ENCODE assay signal across 24 cellular contexts in genomic region chr17:54979657-54980056, GRCh38. TPM values are rescaled to one million over a fixed set of nuclear protein-coding genes. Genes with fewer than 3 reads are reported as not detected.
DNase-seq lines count a peak whose midpoint lies in the region; ATAC-seq, FAIRE-seq and TF ChIP-seq lines count a peak whose summit lies in the region.
"Had no signal": no experiment of that assay in that cellular context is flagged by ENCODE, and none has a peak within 500 bp of the region (broad histone marks: within the 10 kb centered on the region; RNA-seq: fewer than 3 reads in every experiment).

No MANE protein-coding gene starts in this region.

- no peak for FAIRE-seq in K562 (lab: Jason Lieb, UNC)
- FAIRE-seq: D721Med, G401.6 had no signal

- no peak for TF ChIP-seq CTCF in K562 (IDR thresholded peaks at IDR 0.05 in 2 of 3, conservative IDR thresholded peaks at IDR 0.05 in 1 of 3; ENCODE audit: insufficient read depth in 2 of 3, low read depth in 1 of 3, low read length in 3 of 3)
- no peak for TF ChIP-seq CTCF in prostate gland (IDR thresholded peaks at IDR 0.05)

- TF ChIP-seq POLR2A in K562 (conservative IDR thresholded peaks at IDR 0.05), result no peak
- TF ChIP-seq POLR2A in prostate gland (IDR thresholded peaks at IDR 0.05), result no peak

- CTCF ChIA-PET in HEK293T (lab: Yijun Ruan, JAX), result interaction anchor here (0.8 kb wide), 1 partner anchor 14 kb away, joined by 7 read pairs; no protein-coding TSS in a partner anchor
- CTCF ChIA-PET in K562 (lab: Yijun Ruan, JAX; ENCODE audit: low intra/inter-chr PET ratio), result interaction anchor here (0.7 kb wide), 1 partner anchor 10 kb away, joined by 3 read pairs; no protein-coding TSS in a partner anchor

- peaks cover 0 to 2% of the 10 kb centered on the region in 2 experiments; a peak in 1 of 5 replicates for H3K4me1 ChIP-seq in K562 (replicated peaks in 1 of 2; ENCODE audit: control insufficient read depth in 2 of 2, insufficient read depth in 2 of 2, low read length in 2 of 2)
- peaks cover 4% of the 10 kb centered on the region for H3K4me1 ChIP-seq in prostate gland (replicated peaks)
- H3K4me1 ChIP-seq: BLaER1, SJCRH30 had no signal

- H3K36me3 ChIP-seq in K562 (ENCODE audit: control insufficient read depth, insufficient read depth, low read length) (no peaks in the 10 kb centered on the region; the same call in 1 of the 3 replicates), prostate gland (no peaks in the 10 kb centered on the region)

- H3K27me3 ChIP-seq in K562 (ENCODE audit: control insufficient read depth in 2 of 2, insufficient read depth in 2 of 2, low read length in 2 of 2), result no peaks in the 10 kb centered on the region
- no peaks in the 10 kb centered on the region for H3K27me3 ChIP-seq in prostate gland (replicated peaks; ENCODE audit: insufficient read depth)
- H3K27me3 ChIP-seq: BLaER1, SJCRH30 had no signal

- H3K9me1 ChIP-seq in K562 (ENCODE audit: control insufficient read depth, insufficient read depth, low read length), result no peaks in the 10 kb centered on the region

- TF ChIP-seq RAD21 in K562 (CRISPR knock-in tag; conservative IDR thresholded peaks at IDR 0.05 in 1 of 2, IDR thresholded peaks at IDR 0.05 in 1 of 2), result no peak

- in situ Hi-C loops in K562 (cut with MboI), result no loop called here

- ATAC-seq in K562, result no peak
- no peak for ATAC-seq in HG03139 (IDR thresholded peaks at IDR 0.05; ENCODE audit: unreplicated experiment)
- ATAC-seq: GM23338, PC-3, SK-N-SH treated with all-trans-retinoic acid at 6 μM for 48 hours had no signal

- BruUV-seq in K562 (replicated peaks; lab: Mats Ljungman, UMichigan), result no TSS peak

- no peaks in the 10 kb centered on the region for H3K9me3 ChIP-seq in K562 (replicated peaks; ENCODE audit: control insufficient read depth, insufficient read depth, low read depth, low read length)
- no peaks in the 10 kb centered on the region for H3K9me3 ChIP-seq in prostate gland
- H3K9me3 ChIP-seq: SJCRH30 had no signal

- POLR2A ChIA-PET in HEK293T (lab: Yijun Ruan, JAX) (no interaction called here), K562 (lab: Yijun Ruan, JAX) (no interaction called here)

- peaks cover 67% of the 10 kb centered on the region for H3K79me2 ChIP-seq in K562 (ENCODE audit: control insufficient read depth, insufficient read depth, low read length)

- H2AFZ ChIP-seq in K562 (ENCODE audit: low read depth, low read length), result no peak overlapping the region
- H2AFZ ChIP-seq: GM23338 had no signal

- H3K4me3 ChIP-seq in K562, result no peak overlapping the region
- no peak overlapping the region for H3K4me3 ChIP-seq in prostate gland
- H3K4me3 ChIP-seq: BLaER1, GM23338, SJCRH30 had no signal

- H3K4me2 ChIP-seq in K562 (ENCODE audit: insufficient read depth, low read length), result no peak overlapping the region
- H3K4me2 ChIP-seq: BLaER1, GM23338, KMS-11 had no signal

- H3K9ac ChIP-seq in K562 (ENCODE audit: insufficient read depth in 1 of 2, low read depth in 2 of 2, low read length in 2 of 2), result no peak overlapping the region
- H3K9ac ChIP-seq: BLaER1, KMS-11 had no signal

- H3K27ac ChIP-seq in K562 (ENCODE audit: extremely low read depth, low read depth, low read length), result no peak overlapping the region
- peak overlapping the region; percentile 9 to 44 for H3K27ac ChIP-seq in prostate gland
- H3K27ac ChIP-seq: BLaER1, KMS-11, SJCRH30 had no signal

- no peak for TF ChIP-seq EP300 in K562 (IDR thresholded peaks at IDR 0.05; ENCODE audit: low read length)

- intact Hi-C loops in K562 (cut with micrococcal nuclease) (no loop called here), prostate gland (cut with DNase I) (no loop called here)

- no peaks in the 10 kb centered on the region for H4K20me1 ChIP-seq in K562 (replicated peaks; ENCODE audit: control insufficient read depth, insufficient read depth, low read length)
- H4K20me1 ChIP-seq: BLaER1 had no signal

- DNase-seq in HEK293T (ENCODE audit: extremely low spot score), result no peak
- peak; percentile 1 for DNase-seq in NCI-H510A (lab: John Stamatoyannopoulos, UW)
- no peak for DNase-seq in K562 (ENCODE audit: extremely low read depth in 1 of 4, low spot score in 3 of 4)
- no peak for DNase-seq in prostate gland (ENCODE audit: low spot score)
- DNase-seq in NCI-H1092 (lab: John Stamatoyannopoulos, UW), result no peak
- no peak for DNase-seq in T1000 (lab: John Stamatoyannopoulos, UW)
- DNase-seq: CD4-positive, CD25-positive, alpha-beta regulatory T cell; H9; IMR-90; NCI-H1048; NCI-H146; NCI-H1930; NCI-H2107; NCI-H748 treated with DMSO at 0.1 percent for 48 hours; NK-92 treated with Interleukin-12 subunit alpha and Interleukin-12 subunit beta, amount 100 ng/mL, for 24 hours; PC-3; SJCRH30 had no signal

TF ChIP-seq in HEK293T, 16 proteins besides CTCF, POLR2A, EP300 and RAD21:
- TF ChIP-seq TARDBP (IDR thresholded peaks at IDR 0.05), result no peak
- TF ChIP-seq PKNOX1 (IDR thresholded peaks at IDR 0.05), result peak; percentile 69

TF ChIP-seq in K562, 482 proteins besides CTCF, POLR2A, EP300 and RAD21:
- TF ChIP-seq NR3C1 (CRISPR knock-in tag; IDR thresholded peaks at IDR 0.05), result no peak
- TF ChIP-seq ZNF408 (CRISPR knock-in tag; IDR thresholded peaks at IDR 0.05; ENCODE audit: low read depth), result no peak
- TF ChIP-seq MEIS2 (IDR thresholded peaks at IDR 0.05; ENCODE audit: partially characterized antibody), result peak; percentile 17
- no peak for TF ChIP-seq PBX2 (CRISPR knock-in tag; IDR thresholded peaks at IDR 0.05; ENCODE audit: low read depth)
- TF ChIP-seq PBX2 (tag; conservative IDR thresholded peaks at IDR 0.05; ENCODE audit: low read depth), result peak; percentile 33; the same call in 1 of the 2 replicates
- no peak for TF ChIP-seq GABPB1 (CRISPR knock-in tag; IDR thresholded peaks at IDR 0.05)

RNA-seq across cellular contexts. Expression of gene STXBP4, which starts 11.1 kb away (rescaled TPM):
- 25.1 and 86.8 TPM in 2 replicates for total RNA-seq in K562 (2011; cell fraction: chromatin; rRNA removed; ENCODE audit: low replicate concordance)
- 8.3 and 8.9 TPM in 2 replicates for total RNA-seq in K562 (2011; cell fraction: nucleolus; rRNA removed)
- 21.1 and 36.3 TPM in 2 replicates for total RNA-seq in K562 (2011; cell fraction: nucleoplasm; rRNA removed)
- total RNA-seq in K562 (2014; rRNA removed) (6.8 and 18.5 TPM in 2 replicates), K562 (2014; rRNA removed; fragmentation: Illumina TruSeq; extraction: Trizol) (23.2 and 25.0 TPM in 2 replicates), K562 (2015; rRNA removed; fragmentation: Illumina TruSeq; extraction: Trizol) (16.9 and 19.4 TPM in 2 replicates), K562 (2021) (15.0 and 16.1 TPM in 2 replicates), prostate gland (10 to 100 TPM in 1 of 2 donors, 1 to 10 TPM in 1; 7.2 to 29.0 TPM)
- polyA plus RNA-seq in K562 (2011; rRNA removed) (9.5 and 12.2 TPM in 2 replicates), K562 (2014; fragmentation: Illumina TruSeq; extraction: Trizol) (19.5 and 22.3 TPM in 2 replicates), K562 (2014; fragmentation: Nextera tagmentation; extraction: Ambion mirVana) (10 to 100 TPM; 11.6 to 13.9 TPM), K562 (2014; rRNA removed) (12.7 and 19.2 TPM in 2 replicates)
- 2.3 and 6.1 TPM in 2 replicates for polyA plus RNA-seq in K562 (2011; cell fraction: cytosol; rRNA removed)
- 7.4 and 13.9 TPM in 2 replicates for polyA plus RNA-seq in K562 (2011; cell fraction: nucleus; rRNA removed)
- polyA plus RNA-seq in K562 (2012), result 4.4 and 14.0 TPM in 2 replicates
- polyA minus RNA-seq in K562 (2011; rRNA and poly(A)+ RNA removed), result 28.5 and 32.0 TPM in 2 replicates
- 4.8 and 9.3 TPM in 2 replicates for polyA minus RNA-seq in K562 (2011; cell fraction: cytosol; rRNA and poly(A)+ RNA removed)
- polyA minus RNA-seq in K562 (2011; cell fraction: nucleus; rRNA and poly(A)+ RNA removed), result 22.6 and 45.3 TPM in 2 replicates

RNA-seq across cellular contexts. Expression of gene COX11, which starts 11.2 kb away (rescaled TPM):
- 25.8 and 43.8 TPM in 2 replicates for total RNA-seq in K562 (2011; cell fraction: chromatin; rRNA removed; ENCODE audit: low replicate concordance)
- 24.8 and 30.4 TPM in 2 replicates for total RNA-seq in K562 (2011; cell fraction: nucleolus; rRNA removed)
- total RNA-seq in K562 (2011; cell fraction: nucleoplasm; rRNA removed), result 38.2 and 60.7 TPM in 2 replicates
- total RNA-seq in K562 (2014; rRNA removed) (78.9 and 112 TPM in 2 replicates), K562 (2014; rRNA removed; fragmentation: Illumina TruSeq; extraction: Trizol) (24.9 and 30.0 TPM in 2 replicates), K562 (2015; rRNA removed; fragmentation: Illumina TruSeq; extraction: Trizol) (30.7 and 33.9 TPM in 2 replicates), K562 (2021) (47.3 and 50.0 TPM in 2 replicates), prostate gland (10 to 100 TPM; 33.1 to 82.1 TPM)
- polyA plus RNA-seq in K562 (2011; rRNA removed) (33.3 and 38.1 TPM in 2 replicates), K562 (2014; fragmentation: Illumina TruSeq; extraction: Trizol) (21.5 and 41.0 TPM in 2 replicates), K562 (2014; fragmentation: Nextera tagmentation; extraction: Ambion mirVana) (10 to 100 TPM; 18.5 to 18.8 TPM), K562 (2014; rRNA removed) (69.2 and 79.1 TPM in 2 replicates)
- 28.9 and 53.3 TPM in 2 replicates for polyA plus RNA-seq in K562 (2011; cell fraction: cytosol; rRNA removed)
- 49.8 and 50.2 TPM in 2 replicates for polyA plus RNA-seq in K562 (2011; cell fraction: nucleus; rRNA removed)
- 35.9 and 42.5 TPM in 2 replicates for polyA plus RNA-seq in K562 (2012)
- 24.1 and 35.3 TPM in 2 replicates for polyA minus RNA-seq in K562 (2011; rRNA and poly(A)+ RNA removed)
- polyA minus RNA-seq in K562 (2011; cell fraction: cytosol; rRNA and poly(A)+ RNA removed), result 28.4 and 35.2 TPM in 2 replicates
- polyA minus RNA-seq in K562 (2011; cell fraction: nucleus; rRNA and poly(A)+ RNA removed), result 28.8 and 41.7 TPM in 2 replicates
